Comparison of ENCODE assay signal across 8 cellular contexts in genomic region chr16:53435066-53435688, GRCh38. TPM values are rescaled to one million over a fixed set of nuclear protein-coding genes. Genes with fewer than 3 reads are reported as not detected.
DNase-seq lines count a peak whose midpoint lies in the region; ATAC-seq, FAIRE-seq and TF ChIP-seq lines count a peak whose summit lies in the region.

No MANE protein-coding gene starts in this region.

- no peak for TF ChIP-seq CTCF in OCI-LY3 (IDR thresholded peaks at IDR 0.05; ENCODE audit: low read depth, low read length)

- H3K36me3 ChIP-seq in OCI-LY3 (replicated peaks; ENCODE audit: low read depth, low read length) (peaks cover 4% of the 10 kb centered on the region), muscle layer of duodenum (ENCODE audit: control insufficient read depth in 1 of 2, insufficient read depth in 2 of 2, low read length in 2 of 2) (peaks cover 0 to 5% of the 10 kb centered on the region in 2 donors)

- peak; percentile 91 for FAIRE-seq in HTR-8/SVneo (lab: Jason Lieb, UNC)

- H3K9me3 ChIP-seq in OCI-LY3 (ENCODE audit: insufficient read depth, low read length), result no peaks in the 10 kb centered on the region
- no peaks in the 10 kb centered on the region for H3K9me3 ChIP-seq in muscle layer of duodenum (ENCODE audit: control insufficient read depth in 1 of 2, low read length in 2 of 2)

- peak overlapping the region; percentile 68 for H3K4me2 ChIP-seq in OCI-LY3 (ENCODE audit: low read length)

- H3K4me3 ChIP-seq in OCI-LY3 (ENCODE audit: low read length) (peak overlapping the region; percentile 97), muscle layer of duodenum (ENCODE audit: low read depth in 1 of 2, low read length in 2 of 2) (peak overlapping the region; percentile 87 to 100)

- peak overlapping the region; percentile 94 for H3K4me3 Mint-ChIP-seq in stimulated activated effector memory CD8-positive, alpha-beta T cell treated with anti-CD3 and anti-CD28 coated beads, Interleukin-12 subunit alpha, Interleukin-12 subunit beta, amount 100 ng/mL, for 72 hours

- H3K9me3 Mint-ChIP-seq in stimulated activated effector memory CD8-positive, alpha-beta T cell treated with anti-CD3 and anti-CD28 coated beads, Interleukin-12 subunit alpha, Interleukin-12 subunit beta, amount 100 ng/mL, for 72 hours, result no peaks in the 10 kb centered on the region

- H3K79me2 ChIP-seq in OCI-LY3 (ENCODE audit: low read length), result peaks cover 51% of the 10 kb centered on the region

- peak overlapping the region; percentile 74 for H3K27ac ChIP-seq in OCI-LY3 (ENCODE audit: low read length)
- peak overlapping the region; percentile 87 for H3K27ac ChIP-seq in muscle layer of duodenum (ENCODE audit: low read length)

- peaks cover 20% of the 10 kb centered on the region for H3K4me1 Mint-ChIP-seq in stimulated activated effector memory CD8-positive, alpha-beta T cell treated with anti-CD3 and anti-CD28 coated beads, Interleukin-12 subunit alpha, Interleukin-12 subunit beta, amount 100 ng/mL, for 72 hours

- peak overlapping the region; percentile 96 for H3K27ac Mint-ChIP-seq in stimulated activated effector memory CD8-positive, alpha-beta T cell treated with anti-CD3 and anti-CD28 coated beads, Interleukin-12 subunit alpha, Interleukin-12 subunit beta, amount 100 ng/mL, for 72 hours

- H3K4me1 ChIP-seq in OCI-LY3 (ENCODE audit: low read length) (peaks cover 15% of the 10 kb centered on the region), muscle layer of duodenum (ENCODE audit: control insufficient read depth in 1 of 2, insufficient read depth in 2 of 2, low read length in 2 of 2) (peaks cover 10 to 14% of the 10 kb centered on the region in 2 donors)

- DNase-seq in D341Med (ENCODE audit: low spot score) (peak; percentile 73), HTR-8/SVneo (ENCODE audit: insufficient read length, low spot score) (peak; percentile 89), activated T-cell treated with anti-CD3 and anti-CD28 coated beads for 48 hours (ENCODE audit: low read depth) (peak; percentile 33)
- peak; percentile 37 to 82 for DNase-seq in stimulated activated effector memory CD8-positive, alpha-beta T cell treated with anti-CD3 and anti-CD28 coated beads, Interleukin-12 subunit alpha, Interleukin-12 subunit beta, amount 100 ng/mL, for 72 hours (ENCODE audit: low spot score in 2 of 2)

- H2AFZ ChIP-seq in OCI-LY3 (ENCODE audit: low read depth, low read length), result peak overlapping the region; percentile 87

- H3K27me3 ChIP-seq in OCI-LY3 (ENCODE audit: low read depth, low read length) (no peaks in the 10 kb centered on the region), muscle layer of duodenum (ENCODE audit: low read depth, low read length) (no peaks in the 10 kb centered on the region)

- peaks cover 43% of the 10 kb centered on the region for H3K36me3 Mint-ChIP-seq in stimulated activated effector memory CD8-positive, alpha-beta T cell treated with anti-CD3 and anti-CD28 coated beads, Interleukin-12 subunit alpha, Interleukin-12 subunit beta, amount 100 ng/mL, for 72 hours

- peak overlapping the region; percentile 93 for H3K9ac ChIP-seq in OCI-LY3 (ENCODE audit: low read length)

- ATAC-seq in GM21381 (IDR thresholded peaks at IDR 0.05; ENCODE audit: unreplicated experiment), result peak; percentile 83
- ATAC-seq in esophagus mucosa, result peak; percentile 90
- ATAC-seq in stimulated activated effector memory CD8-positive, alpha-beta T cell treated with anti-CD3 and anti-CD28 coated beads, Interleukin-12 subunit alpha, Interleukin-12 subunit beta, amount 100 ng/mL, for 72 hours, result peak; percentile 83

- peaks cover 20% of the 10 kb centered on the region for H4K20me1 ChIP-seq in OCI-LY3 (ENCODE audit: insufficient read depth, low read length)

RNA-seq across cellular contexts. Expression of gene RBL2, which starts 0.9 kb away (rescaled TPM):
- total RNA-seq in esophagus mucosa, result 25.3 TPM

Comparison
In these comparisons a context has a peak if more than half of its experiments do, and no peak if none do; other contexts are left out.
1. Peak in every context shown above with its lines: DNase-seq, ATAC-seq, H3K4me3 ChIP-seq and H3K27ac ChIP-seq.
2. DNase-seq: peak in every context shown above with its lines; median percentile 89 in HTR-8/SVneo; 73 in D341Med; 60 in stimulated activated effector memory CD8-positive, alpha-beta T cell treated with anti-CD3 and anti-CD28 coated beads, Interleukin-12 subunit alpha, Interleukin-12 subunit beta, amount 100 ng/mL, for 72 hours; 33 in activated T-cell treated with anti-CD3 and anti-CD28 coated beads for 48 hours.